In the genomic region with DNA sequence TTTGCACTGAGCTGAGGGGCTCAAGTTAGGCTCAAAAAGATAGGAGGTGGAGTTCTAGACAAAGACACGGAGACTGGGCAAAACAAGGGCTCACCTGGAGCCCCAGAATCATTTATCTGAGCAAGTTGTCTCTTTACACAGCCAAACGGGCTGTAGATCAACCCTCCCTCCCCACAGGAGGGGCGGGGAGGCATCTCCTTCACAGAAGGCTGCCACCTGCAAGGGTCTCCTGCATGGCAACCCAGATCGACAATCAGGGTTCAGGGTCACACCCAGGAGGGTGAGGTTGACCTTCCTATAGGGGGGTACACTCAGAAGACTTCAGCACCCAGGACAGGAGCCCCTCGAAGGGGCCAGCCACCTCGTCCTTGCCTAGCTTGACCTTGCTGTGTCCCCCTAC, we compare ENCODE assay signal across 13 cellular contexts.
"Had no signal": no experiment of that assay in that cellular context is flagged by ENCODE, and none has a peak within 500 bp of the region (broad histone marks: within the 10 kb centered on the region; RNA-seq: fewer than 3 reads in every experiment).

No MANE protein-coding gene starts in this region.

- H3K27ac Mint-ChIP-seq: nephron, WTC11 had no signal

- H3K4me3 ChIP-seq: lung, SJSA1, thoracic aorta had no signal

- ATAC-seq: foreskin keratinocyte; left cardiac atrium; stimulated activated naive CD8-positive, alpha-beta T cell treated with anti-CD3 and anti-CD28 coated beads, Interleukin-15, amount 100 ng/mL, for 72 hours; WTC11 had no signal

- H3K27ac ChIP-seq: foreskin keratinocyte, SJSA1, thoracic aorta had no signal

- H3K9me3 Mint-ChIP-seq: stimulated activated naive CD8-positive, alpha-beta T cell treated with anti-CD3 and anti-CD28 coated beads, Interleukin-15, amount 100 ng/mL, for 72 hours had no signal

- H3K4me3 Mint-ChIP-seq: nephron; stimulated activated naive CD8-positive, alpha-beta T cell treated with anti-CD3 and anti-CD28 coated beads, Interleukin-15, amount 100 ng/mL, for 72 hours; WTC11 had no signal

- H3K36me3 ChIP-seq: SJSA1, thoracic aorta had no signal

- H3K27me3 Mint-ChIP-seq: stimulated activated naive CD8-positive, alpha-beta T cell treated with anti-CD3 and anti-CD28 coated beads, Interleukin-15, amount 100 ng/mL, for 72 hours had no signal

- H3K9me3 ChIP-seq: SJSA1, thoracic aorta had no signal

- DNase-seq: activated CD4-positive, alpha-beta T cell treated with anti-CD3 and anti-CD28 coated beads, Interleukin-2, amount 50 U/mL, for 48 hours; activated CD8-positive, alpha-beta memory T cell treated with anti-CD3 and anti-CD28 coated beads, Interleukin-2, amount 50 U/mL, for 4 hours; foreskin keratinocyte; left cardiac atrium; occipital lobe; stimulated activated CD4-positive, alpha-beta T cell treated with anti-CD3 and anti-CD28 coated beads, Interleukin-12 subunit alpha, Interleukin-12 subunit beta, amount 100 ng/mL, for 4 hours; stimulated activated naive CD8-positive, alpha-beta T cell treated with anti-CD3 and anti-CD28 coated beads, Interleukin-15, amount 100 ng/mL, for 72 hours; SW 1271 had no signal

- H3K4me1 ChIP-seq: foreskin keratinocyte had no signal

- H3K36me3 Mint-ChIP-seq: WTC11 had no signal
